1 cellular context compared by ENCODE assay signal in the genomic region with DNA sequence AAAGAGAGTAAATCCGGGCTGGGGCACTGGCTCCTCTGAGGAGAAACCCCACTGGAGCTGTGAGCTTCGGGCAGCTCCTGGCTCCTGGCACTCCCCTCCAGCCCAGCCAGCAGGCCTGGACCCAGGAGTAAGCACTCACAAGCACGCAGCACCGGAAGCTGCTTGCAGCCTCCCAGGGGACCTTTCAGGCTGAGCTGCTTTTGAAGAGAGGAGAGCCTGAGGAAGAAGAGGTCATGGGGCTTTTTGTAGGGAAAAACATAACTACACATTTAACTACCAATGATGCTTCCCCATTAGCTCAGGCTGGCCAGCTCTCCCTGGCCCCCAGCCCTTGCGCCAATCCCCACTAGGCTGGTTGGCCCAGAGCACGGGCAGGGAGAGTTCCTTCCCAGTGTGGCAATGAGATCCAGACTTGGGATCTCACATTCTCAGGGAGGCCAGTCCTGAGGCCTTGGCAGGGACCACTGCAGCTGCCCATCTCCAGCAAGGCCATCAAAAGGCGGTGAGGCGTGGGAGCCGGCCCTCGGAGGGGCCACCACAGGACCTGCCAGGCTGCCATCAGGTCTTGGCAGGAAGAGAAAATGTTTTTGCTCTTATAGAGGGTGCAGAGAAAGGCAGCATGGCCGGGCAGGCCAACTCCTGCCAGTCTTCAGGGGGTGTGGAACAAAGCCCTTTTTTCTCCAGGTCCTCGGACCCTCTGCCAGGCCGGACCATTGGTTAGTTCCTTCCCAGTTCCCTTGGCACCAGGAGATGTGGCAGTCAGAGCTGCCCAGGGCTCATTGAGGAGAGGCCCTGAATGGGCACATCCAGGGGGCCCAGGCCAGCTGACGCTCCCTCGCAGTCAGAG.
TF ChIP-seq lines count a peak whose summit lies in the region.

No MANE protein-coding gene starts in this region.

TF ChIP-seq in WTC11, 78 proteins besides CTCF, POLR2A, EP300 and RAD21 (continued from another document):
- TF ChIP-seq MAX (CRISPR knock-in tag; IDR thresholded peaks at IDR 0.05) (no peak), ZNF671 (CRISPR knock-in tag; IDR thresholded peaks at IDR 0.05) (no peak), ZNF121 (CRISPR knock-in tag; IDR thresholded peaks at IDR 0.05) (no peak)
- TF ChIP-seq, protein P1, sequence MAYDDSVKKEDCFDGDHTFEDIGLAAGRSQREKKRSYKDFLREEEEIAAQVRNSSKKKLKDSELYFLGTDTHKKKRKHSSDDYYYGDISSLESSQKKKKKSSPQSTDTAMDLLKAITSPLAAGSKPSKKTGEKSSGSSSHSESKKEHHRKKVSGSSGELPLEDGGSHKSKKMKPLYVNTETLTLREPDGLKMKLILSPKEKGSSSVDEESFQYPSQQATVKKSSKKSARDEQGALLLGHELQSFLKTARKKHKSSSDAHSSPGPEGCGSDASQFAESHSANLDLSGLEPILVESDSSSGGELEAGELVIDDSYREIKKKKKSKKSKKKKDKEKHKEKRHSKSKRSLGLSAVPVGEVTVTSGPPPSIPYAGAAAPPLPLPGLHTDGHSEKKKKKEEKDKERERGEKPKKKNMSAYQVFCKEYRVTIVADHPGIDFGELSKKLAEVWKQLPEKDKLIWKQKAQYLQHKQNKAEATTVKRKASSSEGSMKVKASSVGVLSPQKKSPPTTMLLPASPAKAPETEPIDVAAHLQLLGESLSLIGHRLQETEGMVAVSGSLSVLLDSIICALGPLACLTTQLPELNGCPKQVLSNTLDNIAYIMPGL (CRISPR knock-in tag; IDR thresholded peaks at IDR 0.05) = no peak
- TF ChIP-seq, protein P2, sequence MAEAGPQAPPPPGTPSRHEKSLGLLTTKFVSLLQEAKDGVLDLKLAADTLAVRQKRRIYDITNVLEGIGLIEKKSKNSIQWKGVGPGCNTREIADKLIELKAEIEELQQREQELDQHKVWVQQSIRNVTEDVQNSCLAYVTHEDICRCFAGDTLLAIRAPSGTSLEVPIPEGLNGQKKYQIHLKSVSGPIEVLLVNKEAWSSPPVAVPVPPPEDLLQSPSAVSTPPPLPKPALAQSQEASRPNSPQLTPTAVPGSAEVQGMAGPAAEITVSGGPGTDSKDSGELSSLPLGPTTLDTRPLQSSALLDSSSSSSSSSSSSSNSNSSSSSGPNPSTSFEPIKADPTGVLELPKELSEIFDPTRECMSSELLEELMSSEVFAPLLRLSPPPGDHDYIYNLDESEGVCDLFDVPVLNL (CRISPR knock-in tag; IDR thresholded peaks at IDR 0.05; ENCODE audit: borderline replicate concordance, low read depth) = no peak
- TF ChIP-seq, protein P3, sequence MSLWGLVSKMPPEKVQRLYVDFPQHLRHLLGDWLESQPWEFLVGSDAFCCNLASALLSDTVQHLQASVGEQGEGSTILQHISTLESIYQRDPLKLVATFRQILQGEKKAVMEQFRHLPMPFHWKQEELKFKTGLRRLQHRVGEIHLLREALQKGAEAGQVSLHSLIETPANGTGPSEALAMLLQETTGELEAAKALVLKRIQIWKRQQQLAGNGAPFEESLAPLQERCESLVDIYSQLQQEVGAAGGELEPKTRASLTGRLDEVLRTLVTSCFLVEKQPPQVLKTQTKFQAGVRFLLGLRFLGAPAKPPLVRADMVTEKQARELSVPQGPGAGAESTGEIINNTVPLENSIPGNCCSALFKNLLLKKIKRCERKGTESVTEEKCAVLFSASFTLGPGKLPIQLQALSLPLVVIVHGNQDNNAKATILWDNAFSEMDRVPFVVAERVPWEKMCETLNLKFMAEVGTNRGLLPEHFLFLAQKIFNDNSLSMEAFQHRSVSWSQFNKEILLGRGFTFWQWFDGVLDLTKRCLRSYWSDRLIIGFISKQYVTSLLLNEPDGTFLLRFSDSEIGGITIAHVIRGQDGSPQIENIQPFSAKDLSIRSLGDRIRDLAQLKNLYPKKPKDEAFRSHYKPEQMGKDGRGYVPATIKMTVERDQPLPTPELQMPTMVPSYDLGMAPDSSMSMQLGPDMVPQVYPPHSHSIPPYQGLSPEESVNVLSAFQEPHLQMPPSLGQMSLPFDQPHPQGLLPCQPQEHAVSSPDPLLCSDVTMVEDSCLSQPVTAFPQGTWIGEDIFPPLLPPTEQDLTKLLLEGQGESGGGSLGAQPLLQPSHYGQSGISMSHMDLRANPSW (CRISPR knock-in tag; conservative IDR thresholded peaks at IDR 0.05; ENCODE audit: low read depth) = no peak
